Comparison of ENCODE assay signal across 8 cellular contexts in genomic region chr14:28142400-28143015, GRCh38.
DNase-seq lines count a peak whose midpoint lies in the region; ATAC-seq and TF ChIP-seq lines count a peak whose summit lies in the region.

No MANE protein-coding gene starts in this region.

- no peaks in the 10 kb centered on the region for H3K4me1 Mint-ChIP-seq in chondrocyte (ENCODE audit: low read depth)

- no peaks in the 10 kb centered on the region for H3K9me3 Mint-ChIP-seq in chondrocyte (ENCODE audit: low read depth)

- peak; percentile 51 for TF ChIP-seq CTCF in chondrocyte (IDR thresholded peaks at IDR 0.05)

- H3K27me3 Mint-ChIP-seq in chondrocyte (ENCODE audit: low read depth): no peaks in the 10 kb centered on the region

- H3K36me3 Mint-ChIP-seq in chondrocyte (ENCODE audit: low read depth): no peaks in the 10 kb centered on the region

- no peak overlapping the region for H3K27ac Mint-ChIP-seq in chondrocyte (ENCODE audit: unreplicated experiment)

- no peak overlapping the region for H3K4me3 Mint-ChIP-seq in chondrocyte (ENCODE audit: unreplicated experiment)

- DNase-seq in NCI-H2081 (lab: John Stamatoyannopoulos, UW): peak; percentile 54 to 60
- DNase-seq in NCI-H2081 treated with DMSO at 0.1 percent for 48 hours (lab: John Stamatoyannopoulos, UW): no peak
- peak; percentile 63 for DNase-seq in NCI-H345 (lab: John Stamatoyannopoulos, UW)
- DNase-seq in chondrocyte (ENCODE audit: low spot score): no peak
- peak; percentile 2 for DNase-seq in renal cortical epithelial cell (ENCODE audit: low read depth)
- no peak for DNase-seq in activated CD4-positive, alpha-beta T cell treated with anti-CD3 and anti-CD28 coated beads, Interleukin-2, amount 50 U/mL, for 1 hour

- no peak for ATAC-seq in GM21423 (IDR thresholded peaks at IDR 0.05; ENCODE audit: unreplicated experiment)
- ATAC-seq in GM21447 (IDR thresholded peaks at IDR 0.05; ENCODE audit: unreplicated experiment): no peak

Comparison
In these comparisons a context has a peak if more than half of its experiments do, and no peak if none do; other contexts are left out.
1. DNase-seq: peak in NCI-H2081 (2 of 2), NCI-H345 (single experiment) and renal cortical epithelial cell (single experiment); none in NCI-H2081 treated with DMSO at 0.1 percent for 48 hours (single experiment), chondrocyte (single experiment) and activated CD4-positive, alpha-beta T cell treated with anti-CD3 and anti-CD28 coated beads, Interleukin-2, amount 50 U/mL, for 1 hour (single experiment).